ENCODE assay signal across 1 cellular context in genomic region chr11:82864268-82864667, GRCh38.
A peak's percentile ranks its signal among the peaks of the same experiment; 100 is the strongest.
TF ChIP-seq lines count a peak whose summit lies in the region.

No MANE protein-coding gene starts in this region.

TF ChIP-seq in HepG2, 621 proteins besides CTCF, POLR2A, EP300 and RAD21 (continued from another document):
- TF ChIP-seq ZBTB40 (IDR thresholded peaks at IDR 0.05): no peak
- peak; percentile 87 for TF ChIP-seq ZBTB40 (CRISPR knock-in tag; IDR thresholded peaks at IDR 0.05)
- no peak for TF ChIP-seq ZNF792 (CRISPR knock-in tag; IDR thresholded peaks at IDR 0.05)
- TF ChIP-seq ZMYM3 (CRISPR knock-in tag; IDR thresholded peaks at IDR 0.05): no peak
